In genomic region chr17:61157246-61157887, GRCh38 we compare ENCODE assay signal across 9 cellular contexts.
DNase-seq lines count a peak whose midpoint lies in the region; ATAC-seq and TF ChIP-seq lines count a peak whose summit lies in the region.
"Had no signal": no experiment of that assay in that cellular context is flagged by ENCODE, and none has a peak within 500 bp of the region (broad histone marks: within the 10 kb centered on the region; RNA-seq: fewer than 3 reads in every experiment).

No MANE protein-coding gene starts in this region.

- H3K27ac Mint-ChIP-seq in Caco-2 (ENCODE audit: unreplicated experiment): no peak overlapping the region
- H3K27ac Mint-ChIP-seq: activated CD8-positive, alpha-beta memory T cell treated with anti-CD3 and anti-CD28 coated beads, Interleukin-2, amount 10 ng/mL, durations not matched to agents 7 days and 5 days had no signal

- no peak overlapping the region for H2AK5ac ChIP-seq in mesendoderm (ENCODE audit: low read length)

- no peaks in the 10 kb centered on the region for H3K9me3 ChIP-seq in Caco-2

- no peaks in the 10 kb centered on the region for H3K79me2 ChIP-seq in mesendoderm (ENCODE audit: control insufficient read depth, insufficient read depth, low read length)

- POLR2A ChIA-PET in Caco-2 (lab: Charles Lee): no interaction called here

- no peak overlapping the region for H4K8ac ChIP-seq in mesendoderm (ENCODE audit: low read depth, low read length)

- no peak overlapping the region for H3K4me2 ChIP-seq in mesendoderm (ENCODE audit: low read length)

- H3K27me3 ChIP-seq in mesendoderm (ENCODE audit: insufficient read depth, low read length, poor library complexity) (no peaks in the 10 kb centered on the region), Caco-2 (replicated peaks; ENCODE audit: control insufficient read depth, insufficient read depth, low read length) (no peaks in the 10 kb centered on the region)

- H3K4me3 Mint-ChIP-seq in Caco-2 (ENCODE audit: unreplicated experiment): no peak overlapping the region
- H3K4me3 Mint-ChIP-seq: activated CD8-positive, alpha-beta memory T cell treated with anti-CD3 and anti-CD28 coated beads, Interleukin-2, amount 10 ng/mL, durations not matched to agents 7 days and 5 days had no signal

- H4K5ac ChIP-seq in mesendoderm (ENCODE audit: low read length): no peak overlapping the region

- no peak overlapping the region for H3K4me3 ChIP-seq in astrocyte of the cerebellum (ENCODE audit: low read depth, low read length)
- no peak overlapping the region for H3K4me3 ChIP-seq in mesendoderm (ENCODE audit: low read length)
- no peak overlapping the region for H3K4me3 ChIP-seq in Caco-2 (ENCODE audit: low read depth, low read length)

- no peaks in the 10 kb centered on the region for H3K79me1 ChIP-seq in mesendoderm (ENCODE audit: low read length)

- peak; percentile 14 for TF ChIP-seq CTCF in astrocyte of the cerebellum (IDR thresholded peaks at IDR 0.05; ENCODE audit: low read depth, low read length, missing control alignments)
- no peak for TF ChIP-seq CTCF in Caco-2 (IDR thresholded peaks at IDR 0.05; ENCODE audit: insufficient read depth in 1 of 2, low read depth in 1 of 2, low read length in 1 of 2, severe bottlenecking in 1 of 2, unreplicated experiment in 1 of 2)

- WGBS in mesendoderm (ENCODE audit: extremely low coverage, insufficient coverage, low lambda C conversion rate): no CpG with 5 or more reads among the region's 7 CpGs

- H3K4me1 Mint-ChIP-seq in Caco-2 (ENCODE audit: low read depth, unreplicated experiment): peaks cover 34% of the 10 kb centered on the region

- peak overlapping the region; percentile 3 for H3K4ac ChIP-seq in mesendoderm (ENCODE audit: low read depth, low read length)

- H3K36me3 Mint-ChIP-seq in Caco-2 (ENCODE audit: insufficient read depth, unreplicated experiment): no peaks in the 10 kb centered on the region
- H3K36me3 Mint-ChIP-seq: activated CD8-positive, alpha-beta memory T cell treated with anti-CD3 and anti-CD28 coated beads, Interleukin-2, amount 10 ng/mL, durations not matched to agents 7 days and 5 days had no signal

- in situ Hi-C loops in astrocyte of the cerebellum (cut with HindIII; ENCODE audit: low sequenced_read_pairs): no loop called here

- intact Hi-C loops in Caco-2 (cut with micrococcal nuclease; ENCODE audit: unreplicated experiment): loop anchor here (10.0 kb wide), 1 partner anchor 77 kb away; no protein-coding TSS in a partner anchor

- ATAC-seq in GM18505 (IDR thresholded peaks at IDR 0.05; ENCODE audit: unreplicated experiment) (no peak), HG03460 (IDR thresholded peaks at IDR 0.05; ENCODE audit: unreplicated experiment) (no peak)
- ATAC-seq: activated CD8-positive, alpha-beta memory T cell treated with anti-CD3 and anti-CD28 coated beads, Interleukin-2, amount 10 ng/mL, durations not matched to agents 7 days and 5 days had no signal

- no peak for TF ChIP-seq POLR2A in GM18505 (IDR thresholded peaks at IDR 0.05; ENCODE audit: borderline replicate concordance, extremely low read depth, insufficient read depth, insufficient read length)

- H3K27ac ChIP-seq in mesendoderm (ENCODE audit: low read depth, low read length): no peak overlapping the region

- H3K4me1 ChIP-seq in mesendoderm (ENCODE audit: control insufficient read depth, low read depth, low read length) (peaks cover 3% of the 10 kb centered on the region), Caco-2 (peaks cover 25% of the 10 kb centered on the region)

- H3K56ac ChIP-seq in mesendoderm (ENCODE audit: low read length): no peak overlapping the region

- H2BK120ac ChIP-seq in mesendoderm (ENCODE audit: low read depth, low read length): no peak overlapping the region

- no peak overlapping the region for H2BK15ac ChIP-seq in mesendoderm (replicated peaks; ENCODE audit: low read depth)

- CTCF ChIA-PET in Caco-2 (lab: Charles Lee): no interaction called here

- no TSS peak for BruUV-seq in Caco-2 (replicated peaks; lab: Mats Ljungman, UMichigan)

- H2BK5ac ChIP-seq in mesendoderm (ENCODE audit: low read length): no peak overlapping the region

- H3K9me3 Mint-ChIP-seq in Caco-2 (ENCODE audit: unreplicated experiment): no peaks in the 10 kb centered on the region

- no peak overlapping the region for H3K23ac ChIP-seq in mesendoderm (ENCODE audit: low read length)

- H3K36me3 ChIP-seq in mesendoderm (ENCODE audit: control insufficient read depth, insufficient read depth, low read length) (no peaks in the 10 kb centered on the region), Caco-2 (ENCODE audit: control insufficient read depth, insufficient read depth, low read length) (no peaks in the 10 kb centered on the region)

- peak overlapping the region; percentile 5 for H3K18ac ChIP-seq in mesendoderm (ENCODE audit: low read length)

- peak; percentile 90 for DNase-seq in COLO829 (ENCODE audit: low spot score)
- peak; percentile 15 to 24 for DNase-seq in NCI-H187 (lab: John Stamatoyannopoulos, UW)
- peak; percentile 29 for DNase-seq in astrocyte of the cerebellum (ENCODE audit: low read depth)
- no peak for DNase-seq in mesendoderm
- no peak for DNase-seq in NAMALWA (ENCODE audit: low spot score)
- DNase-seq in Caco-2: no peak
- DNase-seq: activated CD8-positive, alpha-beta memory T cell treated with anti-CD3 and anti-CD28 coated beads, Interleukin-2, amount 10 ng/mL, durations not matched to agents 7 days and 5 days had no signal

- H3K9ac ChIP-seq in mesendoderm (ENCODE audit: low read length): no peak overlapping the region

- H3K27me3 Mint-ChIP-seq in Caco-2 (ENCODE audit: insufficient read depth, unreplicated experiment): no peaks in the 10 kb centered on the region
- H3K27me3 Mint-ChIP-seq: activated CD8-positive, alpha-beta memory T cell treated with anti-CD3 and anti-CD28 coated beads, Interleukin-2, amount 10 ng/mL, durations not matched to agents 7 days and 5 days had no signal

Comparison
In these comparisons a context has a peak if more than half of its experiments do, and no peak if none do; other contexts are left out.
1. DNase-seq: peak in COLO829 (single experiment), NCI-H187 (2 of 2) and astrocyte of the cerebellum (single experiment); none in mesendoderm (single experiment), NAMALWA (single experiment) and Caco-2 (0 of 2).